In genomic region chr3:53402323-53402722, GRCh38 we compare ENCODE assay signal across 17 cellular contexts.
"Had no signal": no experiment of that assay in that cellular context is flagged by ENCODE, and none has a peak within 500 bp of the region (broad histone marks: within the 10 kb centered on the region; RNA-seq: fewer than 3 reads in every experiment).

No MANE protein-coding gene starts in this region.

- H3K9me3 ChIP-seq: mucosa of descending colon had no signal

- FAIRE-seq: endothelial cell of umbilical vein had no signal

- H3K27ac ChIP-seq: coronary artery, heart left ventricle had no signal

- DNase-seq: effector CD4-positive, alpha-beta T cell; endodermal cell; erythroblast; foreskin melanocyte; heart left ventricle; hippocampal formation; mammary epithelial cell; mucosa of descending colon; naive thymus-derived CD8-positive, alpha-beta T cell; right cardiac atrium; stimulated activated CD4-positive, alpha-beta T cell treated with anti-CD3 and anti-CD28 coated beads, Interleukin-2, amount 100 ng/mL, for 48 hours; stimulated activated naive CD4-positive, alpha-beta T cell treated with Interleukin-2 at 50 U/mL for 16 hours; trophoblast cell had no signal

- H3K4me1 ChIP-seq: heart left ventricle had no signal

- H3K36me3 Mint-ChIP-seq: naive thymus-derived CD8-positive, alpha-beta T cell had no signal

- H3K4me3 ChIP-seq: coronary artery, heart left ventricle, mucosa of descending colon, smooth muscle cell had no signal

- H3K4me1 Mint-ChIP-seq: endodermal cell; naive thymus-derived CD8-positive, alpha-beta T cell had no signal

- H3K27ac Mint-ChIP-seq: endodermal cell; naive thymus-derived CD8-positive, alpha-beta T cell had no signal

- ATAC-seq: heart left ventricle; left lobe of liver; mucosa of descending colon; naive thymus-derived CD8-positive, alpha-beta T cell; right cardiac atrium had no signal

- H3K36me3 ChIP-seq: heart left ventricle had no signal

- H3K4me3 Mint-ChIP-seq: endodermal cell; naive thymus-derived CD8-positive, alpha-beta T cell had no signal
